Comparison of ENCODE assay signal across 1 cellular context in the genomic region with DNA sequence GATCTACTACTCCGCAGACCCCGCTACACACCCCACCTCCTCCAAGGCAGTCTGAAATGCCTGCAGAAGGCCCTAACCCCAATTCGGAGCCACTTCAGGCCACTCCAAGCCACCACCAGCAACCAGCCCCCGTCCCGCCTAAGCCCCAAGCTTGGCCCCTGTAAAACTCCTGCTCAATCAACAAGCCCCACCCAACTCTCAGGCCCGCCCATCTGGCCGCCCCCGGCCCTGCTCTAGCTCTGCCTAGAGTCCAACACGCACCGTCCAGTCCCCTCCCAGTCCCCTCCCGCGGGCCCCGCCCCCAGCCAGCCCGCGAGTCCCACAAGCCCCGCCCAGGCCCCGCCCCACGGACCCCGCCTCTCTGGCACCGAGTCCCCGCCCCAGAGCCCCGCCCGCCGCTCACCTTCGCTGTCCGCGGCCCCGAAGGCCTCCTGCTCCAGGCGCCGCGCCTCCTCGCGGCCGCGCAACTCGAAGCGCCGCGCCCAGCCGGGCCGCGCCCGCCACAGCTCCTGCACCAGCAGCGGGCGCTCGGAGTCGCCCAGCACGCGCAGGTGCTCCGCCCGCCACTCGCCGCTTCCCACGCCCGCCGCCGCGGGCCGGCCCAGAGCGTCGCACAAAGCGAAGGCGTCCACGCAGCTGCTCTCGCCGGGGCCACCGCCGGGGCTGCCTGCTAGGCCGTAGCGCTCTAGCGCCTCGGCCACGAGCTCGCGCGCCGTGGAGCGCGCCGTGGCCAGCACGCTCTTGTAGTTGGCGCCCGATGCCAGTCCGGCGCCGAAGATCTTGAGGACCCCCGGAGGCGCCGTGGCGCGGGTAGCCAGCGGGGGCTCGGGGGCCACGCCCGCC.
TF ChIP-seq lines count a peak whose summit lies in the region.

No MANE protein-coding gene starts in this region.

TF ChIP-seq in K562, 482 proteins besides CTCF, POLR2A, EP300 and RAD21 (continued from another document):
- TF ChIP-seq ZNF830 (CRISPR knock-in tag; IDR thresholded peaks at IDR 0.05) (no peak), KLF1 (tag; IDR thresholded peaks at IDR 0.05) (peak; percentile 77), BRD9 (IDR thresholded peaks at IDR 0.05; ENCODE audit: low read depth, partially characterized antibody) (no peak), IFI16 (CRISPR knock-in tag; IDR thresholded peaks at IDR 0.05) (no peak), NFE2L1 (tag; IDR thresholded peaks at IDR 0.05; ENCODE audit: borderline replicate concordance, low read depth) (no peak), ZNF121 (CRISPR knock-in tag; conservative IDR thresholded peaks at IDR 0.05) (no peak), MAZ (CRISPR knock-in tag; conservative IDR thresholded peaks at IDR 0.05 in 1 of 2, IDR thresholded peaks at IDR 0.05 in 1 of 2) (peak; percentile 29 to 87; a peak in 2 of 4 replicates), RFX1 (IDR thresholded peaks at IDR 0.05) (no peak), ZNF668 (CRISPR knock-in tag; IDR thresholded peaks at IDR 0.05) (peak; percentile 70; the same call in 1 of the 2 replicates), ATF3 (IDR thresholded peaks at IDR 0.05) (no peak), ATF3 (CRISPR knock-in tag; conservative IDR thresholded peaks at IDR 0.05) (no peak), ZFPM2 (CRISPR knock-in tag; IDR thresholded peaks at IDR 0.05) (no peak), DDX20 (tag; IDR thresholded peaks at IDR 0.05; ENCODE audit: low read depth) (no peak), TCFL5 (CRISPR knock-in tag; conservative IDR thresholded peaks at IDR 0.05) (no peak), ZNF3 (CRISPR knock-in tag; IDR thresholded peaks at IDR 0.05) (no peak), GABPA (tag; conservative IDR thresholded peaks at IDR 0.05; ENCODE audit: low read depth) (no peak), SRSF7 (optimal IDR thresholded peaks at IDR 0.05; ENCODE audit: low read depth, low read length) (no peak), PTBP1 (IDR thresholded peaks at IDR 0.05; ENCODE audit: low read depth, low read length) (no peak), SUPT5H (IDR thresholded peaks at IDR 0.05) (peak; percentile 80), ZNF57 (CRISPR knock-in tag; IDR thresholded peaks at IDR 0.05) (no peak)
- TF ChIP-seq, protein P1, sequence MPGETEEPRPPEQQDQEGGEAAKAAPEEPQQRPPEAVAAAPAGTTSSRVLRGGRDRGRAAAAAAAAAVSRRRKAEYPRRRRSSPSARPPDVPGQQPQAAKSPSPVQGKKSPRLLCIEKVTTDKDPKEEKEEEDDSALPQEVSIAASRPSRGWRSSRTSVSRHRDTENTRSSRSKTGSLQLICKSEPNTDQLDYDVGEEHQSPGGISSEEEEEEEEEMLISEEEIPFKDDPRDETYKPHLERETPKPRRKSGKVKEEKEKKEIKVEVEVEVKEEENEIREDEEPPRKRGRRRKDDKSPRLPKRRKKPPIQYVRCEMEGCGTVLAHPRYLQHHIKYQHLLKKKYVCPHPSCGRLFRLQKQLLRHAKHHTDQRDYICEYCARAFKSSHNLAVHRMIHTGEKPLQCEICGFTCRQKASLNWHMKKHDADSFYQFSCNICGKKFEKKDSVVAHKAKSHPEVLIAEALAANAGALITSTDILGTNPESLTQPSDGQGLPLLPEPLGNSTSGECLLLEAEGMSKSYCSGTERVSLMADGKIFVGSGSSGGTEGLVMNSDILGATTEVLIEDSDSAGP (CRISPR knock-in tag; IDR thresholded peaks at IDR 0.05): no peak
- TF ChIP-seq, protein P2, sequence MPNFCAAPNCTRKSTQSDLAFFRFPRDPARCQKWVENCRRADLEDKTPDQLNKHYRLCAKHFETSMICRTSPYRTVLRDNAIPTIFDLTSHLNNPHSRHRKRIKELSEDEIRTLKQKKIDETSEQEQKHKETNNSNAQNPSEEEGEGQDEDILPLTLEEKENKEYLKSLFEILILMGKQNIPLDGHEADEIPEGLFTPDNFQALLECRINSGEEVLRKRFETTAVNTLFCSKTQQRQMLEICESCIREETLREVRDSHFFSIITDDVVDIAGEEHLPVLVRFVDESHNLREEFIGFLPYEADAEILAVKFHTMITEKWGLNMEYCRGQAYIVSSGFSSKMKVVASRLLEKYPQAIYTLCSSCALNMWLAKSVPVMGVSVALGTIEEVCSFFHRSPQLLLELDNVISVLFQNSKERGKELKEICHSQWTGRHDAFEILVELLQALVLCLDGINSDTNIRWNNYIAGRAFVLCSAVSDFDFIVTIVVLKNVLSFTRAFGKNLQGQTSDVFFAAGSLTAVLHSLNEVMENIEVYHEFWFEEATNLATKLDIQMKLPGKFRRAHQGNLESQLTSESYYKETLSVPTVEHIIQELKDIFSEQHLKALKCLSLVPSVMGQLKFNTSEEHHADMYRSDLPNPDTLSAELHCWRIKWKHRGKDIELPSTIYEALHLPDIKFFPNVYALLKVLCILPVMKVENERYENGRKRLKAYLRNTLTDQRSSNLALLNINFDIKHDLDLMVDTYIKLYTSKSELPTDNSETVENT (CRISPR knock-in tag; IDR thresholded peaks at IDR 0.05): peak; percentile 93
- TF ChIP-seq, protein P3, sequence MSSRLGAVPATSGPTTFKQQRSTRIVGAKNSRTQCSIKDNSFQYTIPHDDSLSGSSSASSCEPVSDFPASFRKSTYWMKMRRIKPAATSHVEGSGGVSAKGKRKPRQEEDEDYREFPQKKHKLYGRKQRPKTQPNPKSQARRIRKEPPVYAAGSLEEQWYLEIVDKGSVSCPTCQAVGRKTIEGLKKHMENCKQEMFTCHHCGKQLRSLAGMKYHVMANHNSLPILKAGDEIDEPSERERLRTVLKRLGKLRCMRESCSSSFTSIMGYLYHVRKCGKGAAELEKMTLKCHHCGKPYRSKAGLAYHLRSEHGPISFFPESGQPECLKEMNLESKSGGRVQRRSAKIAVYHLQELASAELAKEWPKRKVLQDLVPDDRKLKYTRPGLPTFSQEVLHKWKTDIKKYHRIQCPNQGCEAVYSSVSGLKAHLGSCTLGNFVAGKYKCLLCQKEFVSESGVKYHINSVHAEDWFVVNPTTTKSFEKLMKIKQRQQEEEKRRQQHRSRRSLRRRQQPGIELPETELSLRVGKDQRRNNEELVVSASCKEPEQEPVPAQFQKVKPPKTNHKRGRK (tag; IDR thresholded peaks at IDR 0.05): no peak
